Comparison of ENCODE assay signal across 15 cellular contexts in genomic region chr5:157524887-157525286, GRCh38.
"Had no signal": no experiment of that assay in that cellular context is flagged by ENCODE, and none has a peak within 500 bp of the region (broad histone marks: within the 10 kb centered on the region; RNA-seq: fewer than 3 reads in every experiment).

No MANE protein-coding gene starts in this region.

- DNase-seq: activated CD4-positive, CD25-positive, alpha-beta regulatory T cell treated with anti-CD3 and anti-CD28 coated beads, Interleukin-2, amount 50 U/mL, for 72 hours; activated naive CD4-positive, alpha-beta T cell treated with anti-CD3 and anti-CD28 coated beads, Interleukin-2, amount 10 ng/mL, durations not matched to agents 7 days and 5 days; caudate nucleus; effector CD8-positive, alpha-beta T cell; left ventricle myocardium superior; mesendoderm; retina; SK-N-SH; small intestine; upper lobe of right lung had no signal

- ATAC-seq: left ventricle myocardium superior, upper lobe of right lung had no signal

- H3K4me3 Mint-ChIP-seq: activated naive CD4-positive, alpha-beta T cell treated with anti-CD3 and anti-CD28 coated beads, Interleukin-2, amount 10 ng/mL, durations not matched to agents 7 days and 5 days; T-helper 2 cell treated with Interferon-gamma antibody and Interleukin-4, amounts not matched to agents 5 μg/mL and 100 μg/mL, for 36 hours had no signal

- H2AFZ ChIP-seq: hepatocyte, parathyroid adenoma had no signal

- H3K4me2 ChIP-seq: hepatocyte, SK-N-SH had no signal

- H3K4me1 ChIP-seq: parathyroid adenoma had no signal

- H3K27me3 ChIP-seq: hepatocyte, upper lobe of right lung had no signal

- H3K9me3 Mint-ChIP-seq: activated naive CD4-positive, alpha-beta T cell treated with anti-CD3 and anti-CD28 coated beads, Interleukin-2, amount 10 ng/mL, durations not matched to agents 7 days and 5 days; T-helper 2 cell treated with Interferon-gamma antibody and Interleukin-4, amounts not matched to agents 5 μg/mL and 100 μg/mL, for 36 hours had no signal

- H3K4me3 ChIP-seq: coronary artery, hepatocyte, upper lobe of right lung had no signal

- H3K9me3 ChIP-seq: SK-N-SH, upper lobe of right lung had no signal

- H3K79me2 ChIP-seq: hepatocyte, parathyroid adenoma had no signal

- H3K27ac ChIP-seq: epithelial cell of prostate, hepatocyte, parathyroid adenoma had no signal

- H3K36me3 ChIP-seq: upper lobe of right lung had no signal

- H3K9ac ChIP-seq: parathyroid adenoma, SK-N-SH had no signal

- H3K27me3 Mint-ChIP-seq: activated naive CD4-positive, alpha-beta T cell treated with anti-CD3 and anti-CD28 coated beads, Interleukin-2, amount 10 ng/mL, durations not matched to agents 7 days and 5 days had no signal
